Comparison of ENCODE assay signal across 8 cellular contexts in the genomic region with DNA sequence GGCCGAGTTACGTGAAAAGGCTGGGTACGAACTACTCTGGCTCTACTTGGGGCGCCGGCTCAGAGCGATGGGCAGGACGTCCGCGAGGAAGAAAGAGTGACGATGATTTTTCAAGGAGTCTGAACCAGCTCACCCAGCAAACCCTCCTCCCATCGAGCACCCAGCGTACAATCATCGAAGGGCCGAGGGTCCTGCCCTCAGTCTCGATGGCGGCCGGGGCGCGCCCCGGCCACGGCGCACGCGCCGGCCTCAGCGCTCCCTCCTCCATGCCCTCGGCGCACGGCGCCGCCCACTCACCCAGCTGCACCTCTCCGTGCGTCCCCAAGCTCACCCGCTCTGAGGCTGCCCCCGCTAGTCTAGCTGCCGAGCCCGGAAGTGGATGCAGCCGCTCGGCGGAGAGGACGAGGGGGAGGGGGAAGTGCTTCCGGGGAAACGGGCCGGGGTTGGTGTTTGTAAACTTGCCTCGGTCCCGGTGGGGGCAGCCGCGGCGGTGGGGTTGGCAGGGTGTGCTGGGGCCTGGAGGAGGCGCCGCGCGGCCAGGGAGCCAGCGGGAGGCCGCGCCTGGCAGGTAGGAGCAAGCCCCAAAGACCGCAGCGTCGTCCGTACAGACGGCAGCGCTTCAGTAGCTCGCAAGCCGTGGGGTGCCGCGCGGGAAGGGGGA. TPM values are rescaled to one million over a fixed set of nuclear protein-coding genes. Genes with fewer than 3 reads are reported as not detected.
DNase-seq lines count a peak whose midpoint lies in the region; ATAC-seq and TF ChIP-seq lines count a peak whose summit lies in the region.

A gene with protein sequence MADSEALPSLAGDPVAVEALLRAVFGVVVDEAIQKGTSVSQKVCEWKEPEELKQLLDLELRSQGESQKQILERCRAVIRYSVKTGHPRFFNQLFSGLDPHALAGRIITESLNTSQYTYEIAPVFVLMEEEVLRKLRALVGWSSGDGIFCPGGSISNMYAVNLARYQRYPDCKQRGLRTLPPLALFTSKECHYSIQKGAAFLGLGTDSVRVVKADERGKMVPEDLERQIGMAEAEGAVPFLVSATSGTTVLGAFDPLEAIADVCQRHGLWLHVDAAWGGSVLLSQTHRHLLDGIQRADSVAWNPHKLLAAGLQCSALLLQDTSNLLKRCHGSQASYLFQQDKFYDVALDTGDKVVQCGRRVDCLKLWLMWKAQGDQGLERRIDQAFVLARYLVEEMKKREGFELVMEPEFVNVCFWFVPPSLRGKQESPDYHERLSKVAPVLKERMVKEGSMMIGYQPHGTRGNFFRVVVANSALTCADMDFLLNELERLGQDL (minus strand): TSS at position 656 of the 661 bp plus-strand sequence. CDS start 7,455 bp downstream, outside the sequence.
A gene with protein sequence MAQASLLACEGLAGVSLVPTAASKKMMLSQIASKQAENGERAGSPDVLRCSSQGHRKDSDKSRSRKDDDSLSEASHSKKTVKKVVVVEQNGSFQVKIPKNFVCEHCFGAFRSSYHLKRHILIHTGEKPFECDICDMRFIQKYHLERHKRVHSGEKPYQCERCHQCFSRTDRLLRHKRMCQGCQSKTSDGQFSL (plus strand): TSS at position 453 of the 661 bp plus-strand sequence. CDS start 1,262 bp downstream, outside the sequence.

- TF ChIP-seq EP300 in tibial nerve (IDR thresholded peaks at IDR 0.05), result peak; percentile 61 to 90

- H3K27me3 Mint-ChIP-seq in activated naive CD8-positive, alpha-beta T cell treated with anti-CD3 and anti-CD28 coated beads, Interleukin-2, amount 50 U/mL, for 24 hours, result no peaks in the 10 kb centered on the region

- peaks cover 13% of the 10 kb centered on the region for H3K79me1 ChIP-seq in trophoblast cell (ENCODE audit: low read length)

- peak within 1 kb of the TSS; percentile 61 for H2AK5ac ChIP-seq in trophoblast cell (ENCODE audit: low read length)

- H3K4me2 ChIP-seq in trophoblast cell (ENCODE audit: low read length), result peak within 1 kb of the TSS; percentile 95

- H3K27ac ChIP-seq in trophoblast cell (ENCODE audit: low read depth, low read length) (peak within 1 kb of the TSS; percentile 99), tibial nerve (peak within 1 kb of the TSS; percentile 44 to 95 (median 92))

- H3K9me3 ChIP-seq in trophoblast cell (ENCODE audit: insufficient read depth, low read depth, low read length) (peaks cover 7% of the 10 kb centered on the region), tibial nerve (no peaks in the 10 kb centered on the region)

- TF ChIP-seq POLR2A in tibial nerve (IDR thresholded peaks at IDR 0.05), result peak; percentile 28 to 80

- ATAC-seq in HG02798 (IDR thresholded peaks at IDR 0.05; ENCODE audit: poor library complexity, unreplicated experiment), result peak; percentile 95
- peak; percentile 98 for ATAC-seq in activated naive CD8-positive, alpha-beta T cell treated with anti-CD3 and anti-CD28 coated beads, Interleukin-2, amount 50 U/mL, for 24 hours

- H3K4me3 Mint-ChIP-seq in activated naive CD8-positive, alpha-beta T cell treated with anti-CD3 and anti-CD28 coated beads, Interleukin-2, amount 50 U/mL, for 24 hours, result peak within 1 kb of the TSS; percentile 87

- peak within 1 kb of the TSS; percentile 100 for H4K12ac ChIP-seq in trophoblast cell (ENCODE audit: low read depth, low read length)

- H4K91ac ChIP-seq in trophoblast cell (ENCODE audit: low read depth, low read length), result peak within 1 kb of the TSS; percentile 98

- H3K4me3 ChIP-seq in GM12875 (ENCODE audit: low read depth, low read length), result peak within 1 kb of the TSS; percentile 85
- peak within 1 kb of the TSS; percentile 98 for H3K4me3 ChIP-seq in trophoblast cell (ENCODE audit: low read depth, low read length)
- peak within 1 kb of the TSS; percentile 41 to 86 (median 80) for H3K4me3 ChIP-seq in tibial nerve

- H4K8ac ChIP-seq in trophoblast cell (ENCODE audit: low read depth, low read length), result peak within 1 kb of the TSS; percentile 99

- DNase-seq in NCI-H1436 (lab: John Stamatoyannopoulos, UW) (peak; percentile 96), SW480 (ENCODE audit: low spot score) (peak; percentile 98), cardiac septum (ENCODE audit: low spot score) (peak; percentile 98), trophoblast cell (peak; percentile 91 to 92), tibial nerve (ENCODE audit: low spot score in 2 of 2) (peak; percentile 90 to 92)
- DNase-seq in activated naive CD8-positive, alpha-beta T cell treated with anti-CD3 and anti-CD28 coated beads, Interleukin-2, amount 50 U/mL, for 24 hours, result peak; percentile 99

- H3K27me3 ChIP-seq in trophoblast cell (ENCODE audit: insufficient read depth, low read length) (no peaks in the 10 kb centered on the region), tibial nerve (no peaks in the 10 kb centered on the region)

- peak within 1 kb of the TSS; percentile 90 for H2BK120ac ChIP-seq in trophoblast cell (ENCODE audit: insufficient read depth, low read length, poor library complexity)

- peaks cover 50% of the 10 kb centered on the region for H3K4me1 Mint-ChIP-seq in activated naive CD8-positive, alpha-beta T cell treated with anti-CD3 and anti-CD28 coated beads, Interleukin-2, amount 50 U/mL, for 24 hours

- H3K36me3 ChIP-seq in trophoblast cell (ENCODE audit: control insufficient read depth in 1 of 2, insufficient read depth in 2 of 2, low read length in 2 of 2) (peaks cover 11 to 23% of the 10 kb centered on the region in 2 experiments), tibial nerve (peaks cover 0 to 33% (median 0%) of the 10 kb centered on the region in 3 donors)

- no CpG with 5 or more reads among the region's 67 CpGs for WGBS in trophoblast cell (ENCODE audit: extremely low coverage, insufficient coverage, insufficient read length)
- WGBS in tibial nerve, 2 donors, result 0% methylated on average over 30 to 34 of the region's 67 CpGs

- H3K9me3 Mint-ChIP-seq in activated naive CD8-positive, alpha-beta T cell treated with anti-CD3 and anti-CD28 coated beads, Interleukin-2, amount 50 U/mL, for 24 hours, result no peaks in the 10 kb centered on the region

- H2BK5ac ChIP-seq in trophoblast cell (ENCODE audit: low read depth, low read length, poor library complexity), result peak within 1 kb of the TSS; percentile 96

- H2BK12ac ChIP-seq in trophoblast cell (ENCODE audit: low read length), result peak within 1 kb of the TSS; percentile 38

- peak within 1 kb of the TSS; percentile 89 for H3K27ac Mint-ChIP-seq in activated naive CD8-positive, alpha-beta T cell treated with anti-CD3 and anti-CD28 coated beads, Interleukin-2, amount 50 U/mL, for 24 hours

- H3K14ac ChIP-seq in trophoblast cell (ENCODE audit: low read length), result peak within 1 kb of the TSS; percentile 99

- H3K79me2 ChIP-seq in trophoblast cell (ENCODE audit: control insufficient read depth, insufficient read depth, low read length, poor library complexity), result peaks cover 9% of the 10 kb centered on the region

- H3K4me1 ChIP-seq in trophoblast cell (ENCODE audit: control insufficient read depth in 1 of 2, insufficient read depth in 2 of 2, low read length in 2 of 2) (peaks cover 4 to 14% of the 10 kb centered on the region in 2 experiments), tibial nerve (peaks cover 0 to 56% (median 29%) of the 10 kb centered on the region in 4 donors)

- H3K23ac ChIP-seq in trophoblast cell (ENCODE audit: low read length), result peak within 1 kb of the TSS; percentile 23

- TF ChIP-seq CTCF in GM12875 (IDR thresholded peaks at IDR 0.05; ENCODE audit: borderline replicate concordance, insufficient read depth, low read depth, low read length) (no peak), tibial nerve (IDR thresholded peaks at IDR 0.05) (peak in 2 of 5 experiments; percentile 28 to 52)

- H3K4ac ChIP-seq in trophoblast cell (ENCODE audit: low read depth, low read length), result peak within 1 kb of the TSS; percentile 97

- peak within 1 kb of the TSS; percentile 99 for H3K18ac ChIP-seq in trophoblast cell (ENCODE audit: low read length)

- H3K36me3 Mint-ChIP-seq in activated naive CD8-positive, alpha-beta T cell treated with anti-CD3 and anti-CD28 coated beads, Interleukin-2, amount 50 U/mL, for 24 hours (ENCODE audit: low read depth), result peaks cover 23% of the 10 kb centered on the region

- H3K9ac ChIP-seq in trophoblast cell (ENCODE audit: low read length), result peak within 1 kb of the TSS; percentile 97

- intact Hi-C loops in cardiac septum (cut with DNase I), result no loop called here

- peak within 1 kb of the TSS; percentile 97 for H2AFZ ChIP-seq in trophoblast cell (ENCODE audit: insufficient read depth, low read length, poor library complexity)

RNA-seq across cellular contexts. Expression of the first gene that starts in this region (rescaled TPM):
- 16.5 TPM for total RNA-seq in cardiac septum
- 8.8 and 9.2 TPM in 2 replicates for polyA plus RNA-seq in trophoblast cell (2013)
- total RNA-seq in tibial nerve, result 10 to 100 TPM; 52.4 to 90.6 (median 78.7) TPM

RNA-seq across cellular contexts. Expression of the second gene that starts in this region (rescaled TPM):
- total RNA-seq in cardiac septum (19.2 TPM), tibial nerve (10 to 100 TPM; 10.2 to 67.7 (median 22.7) TPM)
- 7.0 and 7.6 TPM in 2 replicates for polyA plus RNA-seq in trophoblast cell (2013)

Comparison
In these comparisons a context has a peak if more than half of its experiments do, and no peak if none do; other contexts are left out.
1. Peak in every context shown above with its lines: DNase-seq, ATAC-seq, H3K4me3 ChIP-seq and H3K27ac ChIP-seq.